In the genomic region with DNA sequence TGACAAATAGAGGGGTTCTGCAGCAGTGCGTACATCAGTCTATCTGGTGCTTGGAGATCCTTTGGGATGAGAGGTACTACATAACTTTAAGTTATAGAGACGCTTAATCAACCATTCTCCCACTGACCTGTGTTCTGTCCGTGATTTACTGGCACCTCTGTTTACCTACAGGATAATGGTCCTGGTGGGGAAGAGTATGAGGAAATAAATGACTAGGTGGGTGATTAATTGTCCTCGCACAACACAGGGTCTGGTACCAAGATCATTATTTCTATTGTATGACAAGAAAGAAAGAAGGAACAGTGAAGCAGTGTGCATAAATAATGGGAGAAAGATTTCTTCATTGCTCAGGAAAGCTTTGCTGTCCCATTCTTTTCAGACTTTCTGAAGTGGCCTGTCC, we compare ENCODE assay signal across 32 cellular contexts. TPM values are rescaled to one million over a fixed set of nuclear protein-coding genes. Genes with fewer than 3 reads are reported as not detected.
"Had no signal": no experiment of that assay in that cellular context is flagged by ENCODE, and none has a peak within 500 bp of the region (broad histone marks: within the 10 kb centered on the region; RNA-seq: fewer than 3 reads in every experiment).

No MANE protein-coding gene starts in this region.

- ATAC-seq: activated CD4-positive, CD25-positive, alpha-beta regulatory T cell treated with anti-CD3 and anti-CD28 coated beads, Interleukin-2, amount 50 U/mL, for 24 hours; activated CD8-positive, alpha-beta T cell treated with anti-CD3 and anti-CD28 coated beads for 36 hours; activated T-cell treated with anti-CD3 and anti-CD28 coated beads, Interleukin-2, amount 50 U/mL, for 4 hours; activated T-helper 17 cell treated with anti-CD3 and anti-CD28 coated beads, Interleukin-2, amount 50 U/mL, for 72 hours; foreskin keratinocyte; gastroesophageal sphincter; T-helper 17 cell had no signal

- H3K4me3 Mint-ChIP-seq: activated B cell treated with CpG ODN at 0.5 μM for 24 hours; activated CD8-positive, alpha-beta T cell treated with anti-CD3 and anti-CD28 coated beads for 36 hours; activated naive CD8-positive, alpha-beta T cell; activated T-cell treated with anti-CD3 and anti-CD28 coated beads, Interleukin-2, amount 50 U/mL, for 4 hours; activated T-helper 17 cell treated with anti-CD3 and anti-CD28 coated beads, Interleukin-2, amount 50 U/mL, for 72 hours; central memory CD8-positive, alpha-beta T cell; dendritic cell treated with granulocyte-macrophage colony-stimulating factor and Interleukin-4, amounts not matched to agents 40 ng/mL and 50 ng/mL, for 4 days; endodermal cell; T-helper 17 cell; T-helper 2 cell treated with Interferon-gamma antibody and Interleukin-4, amounts not matched to agents 5 μg/mL and 100 μg/mL, for 36 hours had no signal

- H3K27ac ChIP-seq: brain microvascular endothelial cell, coronary artery, dorsolateral prefrontal cortex, esophagus muscularis mucosa, foreskin keratinocyte, gastroesophageal sphincter, WERI-Rb-1 had no signal

- H3K27ac Mint-ChIP-seq: activated B cell treated with CpG ODN at 0.5 μM for 24 hours; activated CD8-positive, alpha-beta T cell treated with anti-CD3 and anti-CD28 coated beads for 36 hours; activated naive CD8-positive, alpha-beta T cell; activated T-helper 17 cell treated with anti-CD3 and anti-CD28 coated beads, Interleukin-2, amount 50 U/mL, for 72 hours; dendritic cell treated with granulocyte-macrophage colony-stimulating factor and Interleukin-4, amounts not matched to agents 40 ng/mL and 50 ng/mL, for 4 days; endodermal cell; T-helper 17 cell; T-helper 2 cell treated with Interferon-gamma antibody and Interleukin-4, amounts not matched to agents 5 μg/mL and 100 μg/mL, for 36 hours had no signal

- H3K4me1 Mint-ChIP-seq: activated B cell treated with CpG ODN at 0.5 μM for 24 hours; activated T-helper 17 cell treated with anti-CD3 and anti-CD28 coated beads, Interleukin-2, amount 50 U/mL, for 72 hours; central memory CD8-positive, alpha-beta T cell had no signal

- H3K9me3 ChIP-seq: esophagus muscularis mucosa, gastroesophageal sphincter had no signal

- H3K4me3 ChIP-seq: coronary artery, dorsolateral prefrontal cortex, esophagus muscularis mucosa, gastroesophageal sphincter had no signal

- H3K27me3 ChIP-seq: brain microvascular endothelial cell, esophagus muscularis mucosa, foreskin keratinocyte had no signal

- H3K36me3 ChIP-seq: brain microvascular endothelial cell, esophagus muscularis mucosa, gastroesophageal sphincter, WERI-Rb-1 had no signal

- H3K9me3 Mint-ChIP-seq: activated B cell treated with CpG ODN at 0.5 μM for 24 hours; activated CD8-positive, alpha-beta T cell treated with anti-CD3 and anti-CD28 coated beads for 36 hours; activated T-cell treated with anti-CD3 and anti-CD28 coated beads, Interleukin-2, amount 50 U/mL, for 4 hours; activated T-helper 17 cell treated with anti-CD3 and anti-CD28 coated beads, Interleukin-2, amount 50 U/mL, for 72 hours; central memory CD8-positive, alpha-beta T cell; dendritic cell treated with granulocyte-macrophage colony-stimulating factor and Interleukin-4, amounts not matched to agents 40 ng/mL and 50 ng/mL, for 4 days; endodermal cell; T-helper 2 cell treated with Interferon-gamma antibody and Interleukin-4, amounts not matched to agents 5 μg/mL and 100 μg/mL, for 36 hours had no signal

- H3K4me1 ChIP-seq: esophagus muscularis mucosa, gastroesophageal sphincter had no signal

- DNase-seq: activated B cell treated with CpG ODN at 0.5 μM for 24 hours; activated CD4-positive, alpha-beta T cell treated with anti-CD3 and anti-CD28 coated beads for 48 hours; activated CD4-positive, alpha-beta T cell treated with anti-CD3 and anti-CD28 coated beads, Interleukin-2, amount 50 U/mL, for 1 hour; activated CD4-positive, alpha-beta T cell treated with anti-CD3 and anti-CD28 coated beads, Interleukin-2, amount 50 U/mL, for 48 hours; activated CD8-positive, alpha-beta memory T cell treated with anti-CD3 and anti-CD28 coated beads for 24 hours; activated CD8-positive, alpha-beta T cell treated with anti-CD3 and anti-CD28 coated beads for 36 hours; activated effector memory CD4-positive, alpha-beta T cell treated with Interleukin-2 at 50 U/mL for 16 hours; activated gamma-delta T cell treated with Interleukin-2 at 50 U/mL for 16 hours; activated naive CD4-positive, alpha-beta T cell treated with anti-CD3 and anti-CD28 coated beads, Interleukin-2, amount 50 U/mL, for 16 hours; activated naive CD4-positive, alpha-beta T cell treated with Interleukin-2 at 50 U/mL for 16 hours; activated T-cell treated with anti-CD3 and anti-CD28 coated beads, Interleukin-2, amount 50 U/mL, for 4 hours; amniotic stem cell; anterior cingulate cortex; brain microvascular endothelial cell; dorsolateral prefrontal cortex; effector memory CD4-positive, alpha-beta T cell; endodermal cell; erythroblast; foreskin keratinocyte; T-helper 1 cell; T-helper 17 cell; T1000; WERI-Rb-1 had no signal

- H3K36me3 Mint-ChIP-seq: activated naive CD8-positive, alpha-beta T cell had no signal

RNA-seq across cellular contexts. Expression of gene FJX1, which starts 32.8 kb away (rescaled TPM):
- total RNA-seq: T-helper 17 cell had no signal

RNA-seq across cellular contexts. Expression of gene PAMR1, which starts 60.0 kb away (rescaled TPM):
- total RNA-seq: activated B cell treated with CpG ODN at 0.5 μM for 24 hours; activated CD8-positive, alpha-beta T cell treated with anti-CD3 and anti-CD28 coated beads for 36 hours; activated T-cell treated with anti-CD3 and anti-CD28 coated beads, Interleukin-2, amount 50 U/mL, for 4 hours; activated T-helper 17 cell treated with anti-CD3 and anti-CD28 coated beads, Interleukin-2, amount 50 U/mL, for 72 hours; T-helper 17 cell had no signal
